In genomic region chr11:65573391-65574146, GRCh38 we compare ENCODE assay signal across 8 cellular contexts. TPM values are rescaled to one million over a fixed set of nuclear protein-coding genes. Genes with fewer than 3 reads are reported as not detected.
DNase-seq lines count a peak whose midpoint lies in the region; ATAC-seq, FAIRE-seq and TF ChIP-seq lines count a peak whose summit lies in the region.

No MANE protein-coding gene starts in this region.

- H2BK15ac ChIP-seq in mesenchymal stem cell (ENCODE audit: low read depth, poor library complexity, severe bottlenecking) = no peak overlapping the region

- H3K4me3 ChIP-seq in K562 (peak overlapping the region; percentile 88; the same call in 1 of the 2 replicates), mesenchymal stem cell (ENCODE audit: insufficient read depth in 1 of 2, low read depth in 1 of 2, low read length in 2 of 2) (peak overlapping the region; percentile 45 to 99), urinary bladder (ENCODE audit: low read depth, low read length) (peak overlapping the region; percentile 81)

- H4K20me1 ChIP-seq in K562 (replicated peaks; ENCODE audit: control insufficient read depth, insufficient read depth, low read length) = peaks cover 6% of the 10 kb centered on the region

- CTCF ChIA-PET in K562 (lab: Yijun Ruan, JAX; ENCODE audit: low intra/inter-chr PET ratio) = interaction anchor here (6.5 kb wide), 1 partner anchor 33 kb away, joined by 63 read pairs; no protein-coding TSS in a partner anchor

- H3K27ac Mint-ChIP-seq in activated naive CD4-positive, alpha-beta T cell treated with anti-CD3 and anti-CD28 coated beads, Interleukin-2, amount 50 U/mL, for 24 hours = peak overlapping the region; percentile 86

- no peak for TF ChIP-seq CTCF in K562 (IDR thresholded peaks at IDR 0.05 in 2 of 3, conservative IDR thresholded peaks at IDR 0.05 in 1 of 3; ENCODE audit: insufficient read depth in 2 of 3, low read depth in 1 of 3, low read length in 3 of 3)

- DNase-seq in activated naive CD4-positive, alpha-beta T cell treated with Interleukin-2 at 50 U/mL for 16 hours = no peak
- DNase-seq in K562 (ENCODE audit: extremely low read depth in 1 of 4, low spot score in 3 of 4) (no peak), mesenchymal stem cell (no peak), NCI-H345 (lab: John Stamatoyannopoulos, UW) (no peak), HUDEP-2 (lab: John Stamatoyannopoulos, UW; ENCODE audit: unreplicated experiment in 76 of 76) (no peak), GF-D8 (lab: John Stamatoyannopoulos, UW) (no peak)

- H4K8ac ChIP-seq in mesenchymal stem cell (ENCODE audit: low read length) = no peak overlapping the region

- peaks cover 51% of the 10 kb centered on the region for H3K4me1 Mint-ChIP-seq in activated naive CD4-positive, alpha-beta T cell treated with anti-CD3 and anti-CD28 coated beads, Interleukin-2, amount 50 U/mL, for 24 hours

- H2AK5ac ChIP-seq in mesenchymal stem cell (ENCODE audit: low read length, severe bottlenecking) = no peak overlapping the region

- peaks cover 63 to 91% of the 10 kb centered on the region in 2 experiments for H3K4me1 ChIP-seq in K562 (replicated peaks in 1 of 2; ENCODE audit: control insufficient read depth in 2 of 2, insufficient read depth in 2 of 2, low read length in 2 of 2)
- H3K4me1 ChIP-seq in mesenchymal stem cell (ENCODE audit: control insufficient read depth, insufficient read depth, low read depth, low read length) = peaks cover 61% of the 10 kb centered on the region
- H3K4me1 ChIP-seq in urinary bladder (ENCODE audit: insufficient read depth) = no peaks in the 10 kb centered on the region

- FAIRE-seq in K562 (lab: Jason Lieb, UNC) = no peak

- peak overlapping the region; percentile 30; the same call in 1 of the 3 replicates for H3K27ac ChIP-seq in K562 (ENCODE audit: extremely low read depth, low read depth, low read length)
- peak overlapping the region; percentile 13 for H3K27ac ChIP-seq in mesenchymal stem cell (ENCODE audit: low read length, poor library complexity, severe bottlenecking)
- H3K27ac ChIP-seq in urinary bladder (ENCODE audit: low read depth) = peak overlapping the region; percentile 63

- in situ Hi-C loops in K562 (cut with MboI) = no loop called here

- H3K27me3 ChIP-seq in K562 (ENCODE audit: control insufficient read depth in 2 of 2, insufficient read depth in 2 of 2, low read length in 2 of 2) (no peaks in the 10 kb centered on the region; a peak in 1 of 5 replicates), mesenchymal stem cell (ENCODE audit: control insufficient read depth in 1 of 2, insufficient read depth in 1 of 2, low read length in 2 of 2) (no peaks in the 10 kb centered on the region)

- H3K9me3 Mint-ChIP-seq in activated naive CD4-positive, alpha-beta T cell treated with anti-CD3 and anti-CD28 coated beads, Interleukin-2, amount 50 U/mL, for 24 hours = no peaks in the 10 kb centered on the region

- H3K4me2 ChIP-seq in K562 (ENCODE audit: insufficient read depth, low read length) (peak overlapping the region; percentile 99), mesenchymal stem cell (ENCODE audit: low read length, poor library complexity, severe bottlenecking) (peak overlapping the region; percentile 87)

- H2BK12ac ChIP-seq in mesenchymal stem cell (ENCODE audit: low read length in 2 of 2) = peak overlapping the region; percentile 7 to 24

- H3K79me2 ChIP-seq in K562 (ENCODE audit: control insufficient read depth, insufficient read depth, low read length) = peaks cover 78% of the 10 kb centered on the region

- POLR2A ChIA-PET in K562 (lab: Yijun Ruan, JAX) = interaction anchor here (0.6 to 4.7 kb wide), 8 partner anchors 13 to 327 kb away, joined by 3 to 35 read pairs (median 5); partner anchors contain the start of genes FOSL1, MALAT1 and NEAT1

- no peak for ATAC-seq in K562

- no peak overlapping the region for H2BK5ac ChIP-seq in mesenchymal stem cell (ENCODE audit: low read depth, low read length, poor library complexity, severe bottlenecking)

- H3K36me3 Mint-ChIP-seq in activated naive CD4-positive, alpha-beta T cell treated with anti-CD3 and anti-CD28 coated beads, Interleukin-2, amount 50 U/mL, for 24 hours = peaks cover 5% of the 10 kb centered on the region

- H3K4ac ChIP-seq in mesenchymal stem cell (ENCODE audit: low read depth in 1 of 2, low read length in 2 of 2) = peak overlapping the region in 1 of 2 experiments; percentile 46

- no peak overlapping the region for H3K14ac ChIP-seq in mesenchymal stem cell (ENCODE audit: low read length in 2 of 2)

- no peak for TF ChIP-seq RAD21 in K562 (CRISPR knock-in tag; conservative IDR thresholded peaks at IDR 0.05 in 1 of 2, IDR thresholded peaks at IDR 0.05 in 1 of 2)

- H3K9me3 ChIP-seq in K562 (replicated peaks; ENCODE audit: control insufficient read depth, insufficient read depth, low read depth, low read length) = no peaks in the 10 kb centered on the region
- H3K9me3 ChIP-seq in mesenchymal stem cell (ENCODE audit: control insufficient read depth, low read length) = no peaks in the 10 kb centered on the region

- no peak for TF ChIP-seq EP300 in K562 (IDR thresholded peaks at IDR 0.05; ENCODE audit: low read length)

- peak overlapping the region; percentile 85 for H3K4me3 Mint-ChIP-seq in activated naive CD4-positive, alpha-beta T cell treated with anti-CD3 and anti-CD28 coated beads, Interleukin-2, amount 50 U/mL, for 24 hours

- peaks cover 5% of the 10 kb centered on the region for H3K9me1 ChIP-seq in K562 (ENCODE audit: control insufficient read depth, insufficient read depth, low read length)

- H2AFZ ChIP-seq in K562 (ENCODE audit: low read depth, low read length) (no peak overlapping the region), mesenchymal stem cell (ENCODE audit: low read depth, low read length) (no peak overlapping the region)

- H3K9ac ChIP-seq in K562 (ENCODE audit: insufficient read depth in 1 of 2, low read depth in 2 of 2, low read length in 2 of 2) (peak overlapping the region; percentile 41 to 89; a peak in 3 of 4 replicates), mesenchymal stem cell (ENCODE audit: low read length) (peak overlapping the region; percentile 96)

- H2BK120ac ChIP-seq in mesenchymal stem cell (ENCODE audit: low read depth, low read length) = no peak overlapping the region

- peak overlapping the region; percentile 47 for H4K91ac ChIP-seq in mesenchymal stem cell (ENCODE audit: low read length)

- BruUV-seq in K562 (replicated peaks; lab: Mats Ljungman, UMichigan) = no TSS peak

- no peaks in the 10 kb centered on the region for H3K27me3 Mint-ChIP-seq in activated naive CD4-positive, alpha-beta T cell treated with anti-CD3 and anti-CD28 coated beads, Interleukin-2, amount 50 U/mL, for 24 hours

- WGBS in K562 (ENCODE audit: insufficient coverage, low coverage, missing lambda C conversion rate) = 72% methylated on average over 23 of the region's 25 CpGs
- WGBS in mesenchymal stem cell = 69% methylated on average over 25 of the region's 25 CpGs
- 23% methylated on average over 25 of the region's 25 CpGs for WGBS in urinary bladder

- peaks cover 14% of the 10 kb centered on the region for H3K79me1 ChIP-seq in mesenchymal stem cell (replicated peaks; ENCODE audit: low read length, poor library complexity, severe bottlenecking)

- intact Hi-C loops in K562 (cut with micrococcal nuclease) = loop anchor here (1.0 to 5.0 kb wide), 4 partner anchors 15 to 101 kb away; partner anchors contain the start of genes SCYL1 and SIPA1

- H3K23ac ChIP-seq in mesenchymal stem cell (ENCODE audit: low read length in 2 of 2) = peak overlapping the region in 1 of 2 experiments; percentile 60

- peaks cover 26% of the 10 kb centered on the region for H3K36me3 ChIP-seq in K562 (ENCODE audit: control insufficient read depth, insufficient read depth, low read length)
- H3K36me3 ChIP-seq in mesenchymal stem cell (ENCODE audit: control insufficient read depth in 1 of 2, insufficient read depth in 2 of 2, low read depth in 1 of 2, low read length in 2 of 2) = peaks cover 3 to 12% of the 10 kb centered on the region in 2 experiments
- H3K36me3 ChIP-seq in urinary bladder (ENCODE audit: insufficient read depth) = no peaks in the 10 kb centered on the region

- no peak for TF ChIP-seq POLR2A in K562 (conservative IDR thresholded peaks at IDR 0.05)

- H3K18ac ChIP-seq in mesenchymal stem cell (ENCODE audit: low read depth in 1 of 2, low read length in 2 of 2) = peak overlapping the region in 1 of 2 experiments; percentile 49

RNA-seq across cellular contexts. Expression of gene FAM89B, which starts 1.2 kb away (rescaled TPM):
- total RNA-seq in K562 (2011; cell fraction: chromatin; rRNA removed; ENCODE audit: low replicate concordance) = 6.1 and 32.6 TPM in 2 replicates
- 30.5 and 31.9 TPM in 2 replicates for total RNA-seq in K562 (2011; cell fraction: nucleolus; rRNA removed)
- total RNA-seq in K562 (2011; cell fraction: nucleoplasm; rRNA removed) = 14.4 and 16.7 TPM in 2 replicates
- total RNA-seq in K562 (2014; rRNA removed) (26.1 and 36.0 TPM in 2 replicates), K562 (2014; rRNA removed; fragmentation: Illumina TruSeq; extraction: Trizol) (3.2 and 4.2 TPM in 2 replicates), K562 (2015; rRNA removed; fragmentation: Illumina TruSeq; extraction: Trizol) (12.3 and 12.6 TPM in 2 replicates), K562 (2021) (24.2 and 26.9 TPM in 2 replicates), urinary bladder (10.9 TPM)
- polyA plus RNA-seq in K562 (2011; rRNA removed) (9.7 and 12.3 TPM in 2 replicates), K562 (2014; fragmentation: Illumina TruSeq; extraction: Trizol) (11.9 and 21.9 TPM in 2 replicates), K562 (2014; fragmentation: Nextera tagmentation; extraction: Ambion mirVana) (under 1 TPM; 0.32 to 0.83 TPM), K562 (2014; rRNA removed) (27.6 and 33.4 TPM in 2 replicates), urinary bladder (82.7 TPM)
- 21.6 and 65.1 TPM in 2 replicates for polyA plus RNA-seq in K562 (2011; cell fraction: cytosol; rRNA removed)
- polyA plus RNA-seq in K562 (2011; cell fraction: nucleus; rRNA removed) = 29.6 and 55.3 TPM in 2 replicates
- polyA plus RNA-seq in K562 (2012) = 17.8 and 26.2 TPM in 2 replicates
- polyA minus RNA-seq in K562 (2011; rRNA and poly(A)+ RNA removed) = 2.2 and 3.2 TPM in 2 replicates
- 7.2 and 7.9 TPM in 2 replicates for polyA minus RNA-seq in K562 (2011; cell fraction: cytosol; rRNA and poly(A)+ RNA removed)
- 22.2 and 25.9 TPM in 2 replicates for polyA minus RNA-seq in K562 (2011; cell fraction: nucleus; rRNA and poly(A)+ RNA removed)
- polyA plus RNA-seq in mesenchymal stem cell (2013, experiment 1 of 2) = 50.0 TPM
- 53.5 TPM for polyA plus RNA-seq in mesenchymal stem cell (2013, experiment 2 of 2)

RNA-seq across cellular contexts. Expression of gene EHBP1L1, which starts 2.3 kb away (rescaled TPM):
- 131 and 234 TPM in 2 replicates for total RNA-seq in K562 (2011; cell fraction: chromatin; rRNA removed; ENCODE audit: low replicate concordance)
- 106 and 109 TPM in 2 replicates for total RNA-seq in K562 (2011; cell fraction: nucleolus; rRNA removed)
- total RNA-seq in K562 (2011; cell fraction: nucleoplasm; rRNA removed) = 106 and 124 TPM in 2 replicates
- total RNA-seq in K562 (2014; rRNA removed) (80.6 and 98.7 TPM in 2 replicates), K562 (2014; rRNA removed; fragmentation: Illumina TruSeq; extraction: Trizol) (24.2 and 28.8 TPM in 2 replicates), K562 (2015; rRNA removed; fragmentation: Illumina TruSeq; extraction: Trizol) (26.3 and 29.2 TPM in 2 replicates), K562 (2021) (60.9 and 87.1 TPM in 2 replicates), urinary bladder (45.9 TPM)
- polyA plus RNA-seq in K562 (2011; rRNA removed) (19.2 and 29.8 TPM in 2 replicates), K562 (2014; fragmentation: Illumina TruSeq; extraction: Trizol) (36.9 and 50.9 TPM in 2 replicates), K562 (2014; fragmentation: Nextera tagmentation; extraction: Ambion mirVana) (under 1 TPM; 0.03 to 0.38 TPM), K562 (2014; rRNA removed) (56.4 and 61.3 TPM in 2 replicates), urinary bladder (178 TPM)
- polyA plus RNA-seq in K562 (2011; cell fraction: cytosol; rRNA removed) = 22.0 and 75.3 TPM in 2 replicates
- polyA plus RNA-seq in K562 (2011; cell fraction: nucleus; rRNA removed) = 63.0 and 156 TPM in 2 replicates
- 47.0 and 62.8 TPM in 2 replicates for polyA plus RNA-seq in K562 (2012)
- 15.6 and 21.1 TPM in 2 replicates for polyA minus RNA-seq in K562 (2011; rRNA and poly(A)+ RNA removed)
- 50.6 and 59.1 TPM in 2 replicates for polyA minus RNA-seq in K562 (2011; cell fraction: cytosol; rRNA and poly(A)+ RNA removed)
- 17.2 and 21.5 TPM in 2 replicates for polyA minus RNA-seq in K562 (2011; cell fraction: nucleus; rRNA and poly(A)+ RNA removed)
- polyA plus RNA-seq in mesenchymal stem cell (2013, experiment 1 of 2) = 22.5 TPM
- polyA plus RNA-seq in mesenchymal stem cell (2013, experiment 2 of 2) = 22.6 TPM

RNA-seq across cellular contexts. Expression of gene ZNRD2, which starts 3.3 kb away (rescaled TPM):
- total RNA-seq in K562 (2011; cell fraction: chromatin; rRNA removed; ENCODE audit: low replicate concordance) = 16.9 and 90.0 TPM in 2 replicates
- 98.3 and 115 TPM in 2 replicates for total RNA-seq in K562 (2011; cell fraction: nucleolus; rRNA removed)
- total RNA-seq in K562 (2011; cell fraction: nucleoplasm; rRNA removed) = 36.5 and 47.7 TPM in 2 replicates
- total RNA-seq in K562 (2014; rRNA removed) (129 and 153 TPM in 2 replicates), K562 (2014; rRNA removed; fragmentation: Illumina TruSeq; extraction: Trizol) (8.5 and 13.4 TPM in 2 replicates), K562 (2015; rRNA removed; fragmentation: Illumina TruSeq; extraction: Trizol) (60.4 and 61.8 TPM in 2 replicates), K562 (2021) (106 and 114 TPM in 2 replicates), urinary bladder (14.6 TPM)
- polyA plus RNA-seq in K562 (2011; rRNA removed) (40.4 and 51.9 TPM in 2 replicates), K562 (2014; fragmentation: Illumina TruSeq; extraction: Trizol) (16.6 and 77.3 TPM in 2 replicates), K562 (2014; fragmentation: Nextera tagmentation; extraction: Ambion mirVana) (10 to 100 TPM; 35.6 to 66.3 TPM), K562 (2014; rRNA removed) (123 and 130 TPM in 2 replicates), urinary bladder (94.9 TPM)
- polyA plus RNA-seq in K562 (2011; cell fraction: cytosol; rRNA removed) = 70.6 and 201 TPM in 2 replicates
- polyA plus RNA-seq in K562 (2011; cell fraction: nucleus; rRNA removed) = 69.6 and 90.0 TPM in 2 replicates
- polyA plus RNA-seq in K562 (2012) = 75.0 and 123 TPM in 2 replicates
- polyA minus RNA-seq in K562 (2011; rRNA and poly(A)+ RNA removed) = 7.4 TPM in 2 replicates
- 22.4 and 23.0 TPM in 2 replicates for polyA minus RNA-seq in K562 (2011; cell fraction: cytosol; rRNA and poly(A)+ RNA removed)
- 61.0 and 62.0 TPM in 2 replicates for polyA minus RNA-seq in K562 (2011; cell fraction: nucleus; rRNA and poly(A)+ RNA removed)
- polyA plus RNA-seq in mesenchymal stem cell (2013, experiment 1 of 2) = 64.9 TPM
- 59.8 TPM for polyA plus RNA-seq in mesenchymal stem cell (2013, experiment 2 of 2)

RNA-seq across cellular contexts. Expression of gene LTBP3, which starts 15.4 kb away (rescaled TPM):
- 78.9 and 182 TPM in 2 replicates for total RNA-seq in K562 (2011; cell fraction: chromatin; rRNA removed; ENCODE audit: low replicate concordance)
- 71.7 and 81.2 TPM in 2 replicates for total RNA-seq in K562 (2011; cell fraction: nucleolus; rRNA removed)
- 77.2 and 120 TPM in 2 replicates for total RNA-seq in K562 (2011; cell fraction: nucleoplasm; rRNA removed)
- total RNA-seq in K562 (2014; rRNA removed) = 15.0 and 19.3 TPM in 2 replicates
- total RNA-seq in K562 (2014; rRNA removed; fragmentation: Illumina TruSeq; extraction: Trizol) = 1.3 and 1.7 TPM in 2 replicates
- total RNA-seq in K562 (2015; rRNA removed; fragmentation: Illumina TruSeq; extraction: Trizol) = 3.8 and 4.4 TPM in 2 replicates
- 17.1 and 18.8 TPM in 2 replicates for total RNA-seq in K562 (2021)
- 7.4 and 17.0 TPM in 2 replicates for polyA plus RNA-seq in K562 (2011; rRNA removed)
- polyA plus RNA-seq in K562 (2011; cell fraction: cytosol; rRNA removed) = 13.4 and 20.3 TPM in 2 replicates
- 102 and 163 TPM in 2 replicates for polyA plus RNA-seq in K562 (2011; cell fraction: nucleus; rRNA removed)
- polyA plus RNA-seq in K562 (2012) = 19.2 and 25.7 TPM in 2 replicates
- polyA plus RNA-seq in K562 (2014; fragmentation: Illumina TruSeq; extraction: Trizol) = 4.8 and 6.9 TPM in 2 replicates
- under 1 TPM; 0.06 to 0.14 TPM for polyA plus RNA-seq in K562 (2014; fragmentation: Nextera tagmentation; extraction: Ambion mirVana)
- 14.6 and 20.5 TPM in 2 replicates for polyA plus RNA-seq in K562 (2014; rRNA removed)
- polyA minus RNA-seq in K562 (2011; rRNA and poly(A)+ RNA removed) = 6.4 and 7.8 TPM in 2 replicates
- 7.6 and 12.6 TPM in 2 replicates for polyA minus RNA-seq in K562 (2011; cell fraction: cytosol; rRNA and poly(A)+ RNA removed)
- polyA minus RNA-seq in K562 (2011; cell fraction: nucleus; rRNA and poly(A)+ RNA removed) = 18.2 and 23.1 TPM in 2 replicates
- polyA plus RNA-seq in mesenchymal stem cell (2013, experiment 1 of 2) = 52.8 TPM
- polyA plus RNA-seq in mesenchymal stem cell (2013, experiment 2 of 2) = 46.9 TPM
- total RNA-seq in urinary bladder = 58.5 TPM
- 145 TPM for polyA plus RNA-seq in urinary bladder

RNA-seq across cellular contexts. Expression of gene KCNK7, which starts 22.0 kb away (rescaled TPM):
- total RNA-seq in K562 (2011; cell fraction: chromatin; rRNA removed; ENCODE audit: low replicate concordance) = 0.33 and 1.00 TPM in 2 replicates
- total RNA-seq in K562 (2011; cell fraction: nucleolus; rRNA removed) = 0.26 TPM in 1 of 2 replicates, not detected in the other
- 0.29 TPM in 1 of 2 replicates, not detected in the other for total RNA-seq in K562 (2011; cell fraction: nucleoplasm; rRNA removed)
- total RNA-seq in K562 (2014; rRNA removed) (not detected in 2 replicates), K562 (2014; rRNA removed; fragmentation: Illumina TruSeq; extraction: Trizol) (not detected in 2 replicates), K562 (2015; rRNA removed; fragmentation: Illumina TruSeq; extraction: Trizol) (not detected in 2 replicates), K562 (2021) (0.40 TPM in 1 of 2 replicates, not detected in the other), urinary bladder (0.63 TPM)
- polyA plus RNA-seq in K562 (2011; rRNA removed) (not detected in 2 replicates), K562 (2014; fragmentation: Illumina TruSeq; extraction: Trizol) (not detected in 2 replicates), K562 (2014; fragmentation: Nextera tagmentation; extraction: Ambion mirVana) (not detected), K562 (2014; rRNA removed) (0.07 TPM in 1 of 2 replicates, not detected in the other), urinary bladder (1.2 TPM)
- 0.28 TPM in 1 of 2 replicates, not detected in the other for polyA plus RNA-seq in K562 (2011; cell fraction: cytosol; rRNA removed)
- not detected in 2 replicates for polyA plus RNA-seq in K562 (2011; cell fraction: nucleus; rRNA removed)
- 0.39 and 0.58 TPM in 2 replicates for polyA plus RNA-seq in K562 (2012)
- polyA minus RNA-seq in K562 (2011; rRNA and poly(A)+ RNA removed) = not detected in 2 replicates
- not detected in 2 replicates for polyA minus RNA-seq in K562 (2011; cell fraction: cytosol; rRNA and poly(A)+ RNA removed)
- polyA minus RNA-seq in K562 (2011; cell fraction: nucleus; rRNA and poly(A)+ RNA removed) = 0.27 TPM in 1 of 2 replicates, not detected in the other
- 0.04 TPM for polyA plus RNA-seq in mesenchymal stem cell (2013, experiment 1 of 2)
- 0.08 TPM for polyA plus RNA-seq in mesenchymal stem cell (2013, experiment 2 of 2)

Comparison
In these comparisons a context has a peak if more than half of its experiments do, and no peak if none do; other contexts are left out.
1. H3K27ac ChIP-seq: peak in every context shown above with its lines; median percentile 63 in urinary bladder; 30 in K562; 13 in mesenchymal stem cell.